Comparison of ENCODE assay signal across 20 cellular contexts in genomic region chr20:17688965-17689364, GRCh38. TPM values are rescaled to one million over a fixed set of nuclear protein-coding genes. Genes with fewer than 3 reads are reported as not detected.
"Had no signal": no experiment of that assay in that cellular context is flagged by ENCODE, and none has a peak within 500 bp of the region (broad histone marks: within the 10 kb centered on the region; RNA-seq: fewer than 3 reads in every experiment).

No MANE protein-coding gene starts in this region.

- H3K9me3 ChIP-seq: breast epithelium, pancreas, testis had no signal

- H3K27ac ChIP-seq: breast epithelium, hepatocyte, pancreas, sigmoid colon, testis had no signal

- H3K4me1 ChIP-seq: breast epithelium, testis had no signal

- H2AFZ ChIP-seq: hepatocyte had no signal

- H3K79me2 ChIP-seq: hepatocyte had no signal

- H3K4me3 ChIP-seq: breast epithelium, hepatocyte, pancreas, sigmoid colon, testis had no signal

- H3K36me3 ChIP-seq: breast epithelium, pancreas, sigmoid colon had no signal

- H3K4me2 ChIP-seq: hepatocyte had no signal

- H3K27me3 ChIP-seq: breast epithelium, hepatocyte, pancreas, sigmoid colon, testis had no signal

- DNase-seq: activated CD4-positive, alpha-beta T cell treated with anti-CD3 and anti-CD28 coated beads, Interleukin-2, amount 50 U/mL, for 1 hour; activated CD8-positive, alpha-beta memory T cell treated with anti-CD3 and anti-CD28 coated beads for 24 hours; activated naive CD8-positive, alpha-beta T cell treated with anti-CD3 and anti-CD28 coated beads for 36 hours; islet precursor cell; mammary epithelial cell; naive thymus-derived CD8-positive, alpha-beta T cell; pancreas; sigmoid colon; stimulated activated CD4-positive, alpha-beta T cell treated with anti-CD3 and anti-CD28 coated beads, Interleukin-1b, Interleukin-23, amount 100 ng/mL, for 48 hours; stimulated activated naive CD8-positive, alpha-beta T cell treated with anti-CD3 and anti-CD28 coated beads, Interleukin-15, amount 100 ng/mL, for 72 hours; testis had no signal

RNA-seq across cellular contexts. Expression of gene BANF2, which starts 10.8 kb away (rescaled TPM):
- total RNA-seq: activated naive CD8-positive, alpha-beta T cell treated with anti-CD3 and anti-CD28 coated beads for 36 hours; activated T-helper 1 cell treated with anti-CD3 and anti-CD28 coated beads, Interleukin-12 subunit alpha, Interleukin-12 subunit beta, Interleukin-2, Interleukin-4 antibody, amounts not matched to agents 30 ng/mL and 10 ng/mL and 1 ng/mL, durations not matched to agents 14 hours and 24 hours and 36 hours; breast epithelium; cerebellum; epithelial cell of proximal tubule; glomerular endothelial cell; hepatocyte; left lobe of liver; mammary epithelial cell; mucosa of gallbladder; naive thymus-derived CD8-positive, alpha-beta T cell; sigmoid colon; ureter had no signal
- polyA plus RNA-seq: hepatocyte; mammary epithelial cell; naive thymus-derived CD8-positive, alpha-beta T cell; sigmoid colon had no signal
